Comparison of ENCODE assay signal across 16 cellular contexts in the genomic region with DNA sequence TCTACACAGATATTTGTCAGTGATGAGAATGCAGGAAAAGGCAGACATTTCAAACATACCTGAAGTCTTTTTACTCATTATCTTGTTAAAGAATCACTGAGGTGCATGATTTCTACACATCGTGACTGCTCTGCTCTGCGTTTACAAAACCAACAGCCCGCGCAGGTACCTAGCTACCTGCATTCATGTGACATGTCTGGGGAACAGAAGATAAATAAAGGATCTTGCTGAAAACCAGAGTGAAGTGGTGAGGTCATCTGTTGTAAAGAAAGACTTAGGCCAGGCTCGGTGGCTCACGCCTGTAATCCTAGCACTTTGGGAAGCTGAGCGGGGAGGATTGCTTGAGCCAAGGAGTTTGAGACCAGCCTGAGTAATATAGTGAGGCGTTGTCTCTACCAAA. TPM values are rescaled to one million over a fixed set of nuclear protein-coding genes. Genes with fewer than 3 reads are reported as not detected.
A peak's percentile ranks its signal among the peaks of the same experiment; 100 is the strongest.
DNase-seq lines count a peak whose midpoint lies in the region; ATAC-seq and TF ChIP-seq lines count a peak whose summit lies in the region.
"Had no signal": no experiment of that assay in that cellular context is flagged by ENCODE, and none has a peak within 500 bp of the region (broad histone marks: within the 10 kb centered on the region; RNA-seq: fewer than 3 reads in every experiment).

No MANE protein-coding gene starts in this region.

- H3K4me1 Mint-ChIP-seq in activated naive CD4-positive, alpha-beta T cell treated with anti-CD3 and anti-CD28 coated beads, Interleukin-2, amount 50 U/mL, for 24 hours = no peaks in the 10 kb centered on the region
- H3K4me1 Mint-ChIP-seq in activated naive CD4-positive, alpha-beta T cell treated with anti-CD3 and anti-CD28 coated beads, Interleukin-2, amount 10 ng/mL, durations not matched to agents 7 days and 5 days = peaks cover 2% of the 10 kb centered on the region

- H3K4me2 ChIP-seq in hepatocyte = no peak overlapping the region

- DNase-seq in activated naive CD4-positive, alpha-beta T cell treated with anti-CD3 and anti-CD28 coated beads, Interleukin-2, amount 10 ng/mL, durations not matched to agents 7 days and 5 days = no peak
- DNase-seq in NCI-H510A treated with DMSO at 0.1 percent for 48 hours (lab: John Stamatoyannopoulos, UW) (peak; percentile 15), hepatocyte (ENCODE audit: low spot score) (peak; percentile 69), dedifferentiated amniotic fluid mesenchymal stem cell (ENCODE audit: extremely low spot score) (no peak)
- DNase-seq in central memory CD4-positive, alpha-beta T cell = no peak
- no peak for DNase-seq in stimulated activated CD4-positive, alpha-beta T cell treated with anti-CD3 and anti-CD28 coated beads, Interleukin-1b, Interleukin-23, amount 100 ng/mL, for 48 hours
- DNase-seq: HCEC 1CT, KG1, NCI-H1417 treated with DMSO at 0.1 percent for 48 hours, NCI-H1930, NCI-H226, SW 1271 had no signal

- CTCF ChIA-PET in activated naive CD4-positive, alpha-beta T cell treated with anti-CD3 and anti-CD28 coated beads, Interleukin-2, amount 10 ng/mL, durations not matched to agents 7 days and 5 days (lab: Charles Lee) = no interaction called here

- no peaks in the 10 kb centered on the region for H3K9me2 ChIP-seq in hepatocyte (replicated peaks; ENCODE audit: insufficient read depth)

- no peak overlapping the region for H3K4me3 Mint-ChIP-seq in activated naive CD4-positive, alpha-beta T cell treated with anti-CD3 and anti-CD28 coated beads, Interleukin-2, amount 50 U/mL, for 24 hours
- H3K4me3 Mint-ChIP-seq in activated naive CD4-positive, alpha-beta T cell treated with anti-CD3 and anti-CD28 coated beads, Interleukin-2, amount 10 ng/mL, durations not matched to agents 7 days and 5 days = no peak overlapping the region

- no peaks in the 10 kb centered on the region for H3K9me3 ChIP-seq in hepatocyte (ENCODE audit: low read depth)
- H3K9me3 ChIP-seq: SJSA1 had no signal

- no peak overlapping the region for H3K4me3 ChIP-seq in hepatocyte
- H3K4me3 ChIP-seq: SJSA1 had no signal

- H3K27me3 ChIP-seq in hepatocyte = no peaks in the 10 kb centered on the region
- H3K27me3 ChIP-seq: SJSA1 had no signal

- peaks cover 2% of the 10 kb centered on the region for H3K36me3 Mint-ChIP-seq in activated naive CD4-positive, alpha-beta T cell treated with anti-CD3 and anti-CD28 coated beads, Interleukin-2, amount 50 U/mL, for 24 hours
- peaks cover 4% of the 10 kb centered on the region for H3K36me3 Mint-ChIP-seq in activated naive CD4-positive, alpha-beta T cell treated with anti-CD3 and anti-CD28 coated beads, Interleukin-2, amount 10 ng/mL, durations not matched to agents 7 days and 5 days

- H3K27me3 Mint-ChIP-seq in activated naive CD4-positive, alpha-beta T cell treated with anti-CD3 and anti-CD28 coated beads, Interleukin-2, amount 50 U/mL, for 24 hours = no peaks in the 10 kb centered on the region
- H3K27me3 Mint-ChIP-seq in activated naive CD4-positive, alpha-beta T cell treated with anti-CD3 and anti-CD28 coated beads, Interleukin-2, amount 10 ng/mL, durations not matched to agents 7 days and 5 days = no peaks in the 10 kb centered on the region

- H3K36me3 ChIP-seq in hepatocyte (replicated peaks; ENCODE audit: insufficient read depth, low read depth) = no peaks in the 10 kb centered on the region
- H3K36me3 ChIP-seq: SJSA1 had no signal

- ATAC-seq in GM19395 (IDR thresholded peaks at IDR 0.05; ENCODE audit: unreplicated experiment) = no peak

- H2AFZ ChIP-seq in hepatocyte = no peak overlapping the region

- 73% methylated on average over 8 of the region's 8 CpGs for WGBS in hepatocyte (ENCODE audit: low lambda C conversion rate, missing lambda C conversion rate)

- H3K4me1 ChIP-seq in hepatocyte (ENCODE audit: insufficient read depth) = no peaks in the 10 kb centered on the region
- H3K4me1 ChIP-seq: SJSA1 had no signal

- no peaks in the 10 kb centered on the region for H4K20me1 ChIP-seq in hepatocyte (ENCODE audit: insufficient read depth, poor library complexity, severe bottlenecking)

- no peaks in the 10 kb centered on the region for H3K9me3 Mint-ChIP-seq in activated naive CD4-positive, alpha-beta T cell treated with anti-CD3 and anti-CD28 coated beads, Interleukin-2, amount 50 U/mL, for 24 hours
- no peaks in the 10 kb centered on the region for H3K9me3 Mint-ChIP-seq in activated naive CD4-positive, alpha-beta T cell treated with anti-CD3 and anti-CD28 coated beads, Interleukin-2, amount 10 ng/mL, durations not matched to agents 7 days and 5 days

- peak overlapping the region; percentile 56 for H3K27ac ChIP-seq in hepatocyte
- H3K27ac ChIP-seq: C4-2B, SJSA1 had no signal

- peak overlapping the region; percentile 13 for H3K27ac Mint-ChIP-seq in activated naive CD4-positive, alpha-beta T cell treated with anti-CD3 and anti-CD28 coated beads, Interleukin-2, amount 50 U/mL, for 24 hours
- H3K27ac Mint-ChIP-seq in activated naive CD4-positive, alpha-beta T cell treated with anti-CD3 and anti-CD28 coated beads, Interleukin-2, amount 10 ng/mL, durations not matched to agents 7 days and 5 days = no peak overlapping the region

- no peaks in the 10 kb centered on the region for H3K79me2 ChIP-seq in hepatocyte

- TF ChIP-seq CTCF in hepatocyte (IDR thresholded peaks at IDR 0.05; ENCODE audit: poor library complexity) = no peak

RNA-seq across cellular contexts. Expression of a gene that starts 15.7 kb away (rescaled TPM):
- total RNA-seq in hepatocyte = 1.2 and 1.4 TPM in 2 replicates
- polyA plus RNA-seq in hepatocyte = 1.7 and 2.6 TPM in 2 replicates

RNA-seq across cellular contexts. Expression of a gene that starts 38.8 kb away (rescaled TPM):
- 20.5 and 36.7 TPM in 2 replicates for total RNA-seq in hepatocyte
- polyA plus RNA-seq in hepatocyte = 20.2 and 28.5 TPM in 2 replicates

RNA-seq across cellular contexts. Expression of a gene that starts 38.9 kb away (rescaled TPM):
- total RNA-seq in hepatocyte = 26.4 and 31.2 TPM in 2 replicates
- 29.5 and 31.9 TPM in 2 replicates for polyA plus RNA-seq in hepatocyte

Comparison
In these comparisons a context has a peak if more than half of its experiments do, and no peak if none do; other contexts are left out.
1. DNase-seq: peak in NCI-H510A treated with DMSO at 0.1 percent for 48 hours (single experiment) and hepatocyte (single experiment); none in activated naive CD4-positive, alpha-beta T cell treated with anti-CD3 and anti-CD28 coated beads, Interleukin-2, amount 10 ng/mL, durations not matched to agents 7 days and 5 days (single experiment), central memory CD4-positive, alpha-beta T cell (single experiment), dedifferentiated amniotic fluid mesenchymal stem cell (single experiment) and stimulated activated CD4-positive, alpha-beta T cell treated with anti-CD3 and anti-CD28 coated beads, Interleukin-1b, Interleukin-23, amount 100 ng/mL, for 48 hours (single experiment).